1 cellular context compared by ENCODE assay signal in the genomic region with DNA sequence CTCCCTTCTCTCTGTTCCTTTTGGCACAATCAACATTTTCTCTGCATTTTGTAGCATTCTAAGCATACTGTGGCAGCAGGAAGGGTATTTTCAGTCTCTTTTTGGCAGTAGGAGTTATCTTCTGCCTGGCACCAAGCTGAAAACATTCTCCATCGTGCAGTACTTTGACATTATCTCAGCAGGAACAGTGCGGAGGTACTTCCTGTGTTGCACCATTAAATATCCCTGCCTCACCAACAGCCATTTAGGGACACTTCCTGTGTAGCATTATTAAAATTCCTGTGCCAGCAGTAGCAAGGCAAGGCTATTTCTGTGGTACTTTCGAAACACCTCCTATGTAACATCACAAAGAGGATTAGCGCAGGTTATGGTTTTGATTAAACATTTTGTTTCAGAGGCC.
TF ChIP-seq lines count a peak whose summit lies in the region.

No MANE protein-coding gene starts in this region.

TF ChIP-seq in GM23338, 12 proteins besides CTCF, POLR2A, EP300 and RAD21 (continued from another document):
- TF ChIP-seq REST (IDR thresholded peaks at IDR 0.05; ENCODE audit: unreplicated experiment) (no peak), JUNB (IDR thresholded peaks at IDR 0.05; ENCODE audit: unreplicated experiment) (no peak)
